Comparison of ENCODE assay signal across 8 cellular contexts in genomic region chr11:4187055-4187988, GRCh38.
DNase-seq lines count a peak whose midpoint lies in the region; ATAC-seq lines count a peak whose summit lies in the region.

No MANE protein-coding gene starts in this region.

- H3K36me3 Mint-ChIP-seq in activated CD4-positive, alpha-beta T cell treated with anti-CD3 and anti-CD28 coated beads, Interleukin-2, amount 10 ng/mL, durations not matched to agents 24 days and 14 days (ENCODE audit: low read depth) = no peaks in the 10 kb centered on the region

- ATAC-seq in GM19035 (IDR thresholded peaks at IDR 0.05; ENCODE audit: unreplicated experiment) (peak; percentile 92), HG03342 (IDR thresholded peaks at IDR 0.05; ENCODE audit: unreplicated experiment) (peak; percentile 90), left lobe of liver (peak; percentile 91)

- H3K27me3 Mint-ChIP-seq in activated CD4-positive, alpha-beta T cell treated with anti-CD3 and anti-CD28 coated beads, Interleukin-2, amount 10 ng/mL, durations not matched to agents 24 days and 14 days = peaks cover 2% of the 10 kb centered on the region

- DNase-seq in Ammon's horn (ENCODE audit: low spot score) (peak; percentile 85), NCI-H510A (lab: John Stamatoyannopoulos, UW) (peak; percentile 44), cortex of kidney (lab: John Stamatoyannopoulos, UW) (peak; percentile 55), left lobe of liver (ENCODE audit: low spot score) (peak; percentile 92)
- peak; percentile 96 for DNase-seq in activated CD4-positive, alpha-beta T cell treated with anti-CD3 and anti-CD28 coated beads, Interleukin-2, amount 10 ng/mL, durations not matched to agents 24 days and 14 days
- DNase-seq in stimulated activated CD4-positive, alpha-beta T cell treated with anti-CD3 and anti-CD28 coated beads, Interleukin-1b, Interleukin-23, amount 100 ng/mL, for 4 hours (ENCODE audit: low read depth in 2 of 2) = peak; percentile 82 to 85

- H3K4me1 Mint-ChIP-seq in activated CD4-positive, alpha-beta T cell treated with anti-CD3 and anti-CD28 coated beads, Interleukin-2, amount 10 ng/mL, durations not matched to agents 24 days and 14 days = peaks cover 7% of the 10 kb centered on the region

- no peaks in the 10 kb centered on the region for H3K9me3 Mint-ChIP-seq in activated CD4-positive, alpha-beta T cell treated with anti-CD3 and anti-CD28 coated beads, Interleukin-2, amount 10 ng/mL, durations not matched to agents 24 days and 14 days

- peak overlapping the region; percentile 87 for H3K4me3 Mint-ChIP-seq in activated CD4-positive, alpha-beta T cell treated with anti-CD3 and anti-CD28 coated beads, Interleukin-2, amount 10 ng/mL, durations not matched to agents 24 days and 14 days

- intact Hi-C loops in activated CD4-positive, alpha-beta T cell treated with anti-CD3 and anti-CD28 coated beads, Interleukin-2, amount 10 ng/mL, durations not matched to agents 24 days and 14 days (cut with micrococcal nuclease) = loop anchor here (1.0 to 5.0 kb wide), 5 partner anchors 306 to 815 kb away; partner anchors contain the start of genes OR51D1 and TRIM68

- peak overlapping the region; percentile 53 for H3K27ac Mint-ChIP-seq in activated CD4-positive, alpha-beta T cell treated with anti-CD3 and anti-CD28 coated beads, Interleukin-2, amount 10 ng/mL, durations not matched to agents 24 days and 14 days

Comparison
In these comparisons a context has a peak if more than half of its experiments do, and no peak if none do; other contexts are left out.
1. Peak in every context shown above with its lines: DNase-seq and ATAC-seq.
2. DNase-seq: peak in every context shown above with its lines; median percentile 96 in activated CD4-positive, alpha-beta T cell treated with anti-CD3 and anti-CD28 coated beads, Interleukin-2, amount 10 ng/mL, durations not matched to agents 24 days and 14 days; 92 in left lobe of liver; 85 in Ammon's horn; 84 in stimulated activated CD4-positive, alpha-beta T cell treated with anti-CD3 and anti-CD28 coated beads, Interleukin-1b, Interleukin-23, amount 100 ng/mL, for 4 hours; 55 in cortex of kidney; 44 in NCI-H510A.